13 cellular contexts compared by ENCODE assay signal in the genomic region with DNA sequence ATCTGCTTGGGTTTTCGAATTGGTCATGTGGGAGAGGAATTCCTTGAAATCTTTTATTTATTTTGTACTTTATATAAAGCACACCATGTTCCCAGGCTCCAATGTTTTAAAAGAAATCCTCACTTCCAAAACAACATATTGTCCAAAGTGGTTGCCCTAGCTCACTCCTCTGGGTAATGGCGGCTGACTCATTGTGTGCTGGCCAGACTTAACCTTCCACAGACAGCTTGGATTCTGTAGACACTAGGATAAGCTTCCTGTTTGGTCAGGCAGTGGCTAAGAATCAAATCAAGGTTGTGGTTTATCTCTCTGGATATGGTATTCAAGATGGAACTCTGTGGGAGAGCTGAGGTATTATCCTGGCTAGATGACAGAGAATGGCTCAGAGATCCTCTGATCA. TPM values are rescaled to one million over a fixed set of nuclear protein-coding genes. Genes with fewer than 3 reads are reported as not detected.
A peak's percentile ranks its signal among the peaks of the same experiment; 100 is the strongest.
DNase-seq lines count a peak whose midpoint lies in the region; ATAC-seq, FAIRE-seq and TF ChIP-seq lines count a peak whose summit lies in the region.
"Had no signal": no experiment of that assay in that cellular context is flagged by ENCODE, and none has a peak within 500 bp of the region (broad histone marks: within the 10 kb centered on the region; RNA-seq: fewer than 3 reads in every experiment).

No MANE protein-coding gene starts in this region.

- peaks cover 3% of the 10 kb centered on the region for H3K4me1 ChIP-seq in mesenchymal stem cell (ENCODE audit: control insufficient read depth, insufficient read depth, low read depth, low read length)

- no peak for FAIRE-seq in bronchial epithelial cell (lab: Jason Lieb, UNC)

- H3K4me3 ChIP-seq in AG04450 (ENCODE audit: low read depth, low read length) (no peak overlapping the region), LNCaP clone FGC (ENCODE audit: low read depth, low read length) (no peak overlapping the region), bronchial epithelial cell (ENCODE audit: low read depth, low read length) (no peak overlapping the region), mesenchymal stem cell (ENCODE audit: insufficient read depth in 1 of 2, low read depth in 1 of 2, low read length in 2 of 2) (no peak overlapping the region)

- H3K18ac ChIP-seq in mesenchymal stem cell (ENCODE audit: low read depth in 1 of 2, low read length in 2 of 2), result no peak overlapping the region

- H4K8ac ChIP-seq in mesenchymal stem cell (ENCODE audit: low read length), result no peak overlapping the region

- H3K9ac ChIP-seq in mesenchymal stem cell (ENCODE audit: low read length), result peak overlapping the region; percentile 63

- H2BK12ac ChIP-seq in mesenchymal stem cell (ENCODE audit: low read length in 2 of 2), result no peak overlapping the region

- peaks cover 41% of the 10 kb centered on the region for H3K27me3 Mint-ChIP-seq in activated T-helper 17 cell treated with anti-CD3 and anti-CD28 coated beads, Interleukin-2, amount 50 U/mL, for 72 hours

- 7% methylated on average over 1 of the region's 2 CpGs for WGBS in mesenchymal stem cell

- H3K36me3 Mint-ChIP-seq in activated T-helper 17 cell treated with anti-CD3 and anti-CD28 coated beads, Interleukin-2, amount 50 U/mL, for 72 hours (ENCODE audit: low read depth), result no peaks in the 10 kb centered on the region
- H3K36me3 Mint-ChIP-seq: CD8-positive, alpha-beta T cell; naive thymus-derived CD8-positive, alpha-beta T cell had no signal

- H2BK120ac ChIP-seq in mesenchymal stem cell (ENCODE audit: low read depth, low read length), result no peak overlapping the region

- no peak overlapping the region for H3K27ac Mint-ChIP-seq in activated T-helper 17 cell treated with anti-CD3 and anti-CD28 coated beads, Interleukin-2, amount 50 U/mL, for 72 hours
- H3K27ac Mint-ChIP-seq: CD8-positive, alpha-beta T cell; naive thymus-derived CD8-positive, alpha-beta T cell had no signal

- no peaks in the 10 kb centered on the region for H3K79me1 ChIP-seq in mesenchymal stem cell (replicated peaks; ENCODE audit: low read length, poor library complexity, severe bottlenecking)

- no peak for ATAC-seq in activated T-helper 17 cell treated with anti-CD3 and anti-CD28 coated beads, Interleukin-2, amount 50 U/mL, for 72 hours (replicated peaks)
- ATAC-seq in HG02840 (IDR thresholded peaks at IDR 0.05; ENCODE audit: low FRiP score, unreplicated experiment), result no peak
- ATAC-seq: CD8-positive, alpha-beta T cell; naive thymus-derived CD8-positive, alpha-beta T cell had no signal

- H3K4me3 Mint-ChIP-seq in activated T-helper 17 cell treated with anti-CD3 and anti-CD28 coated beads, Interleukin-2, amount 50 U/mL, for 72 hours, result no peak overlapping the region
- H3K4me3 Mint-ChIP-seq: CD8-positive, alpha-beta T cell; naive thymus-derived CD8-positive, alpha-beta T cell had no signal

- TF ChIP-seq CTCF in AG04450 (IDR thresholded peaks at IDR 0.05; ENCODE audit: low read depth, low read length) (no peak), LNCaP clone FGC (IDR thresholded peaks at IDR 0.05; ENCODE audit: control insufficient read depth, extremely low read depth, insufficient read depth) (no peak), bronchial epithelial cell (IDR thresholded peaks at IDR 0.05; ENCODE audit: insufficient read depth, low read length, severe bottlenecking) (no peak)

- H3K27ac ChIP-seq in AG04450 (ENCODE audit: low read depth, low read length) (no peak overlapping the region), mesenchymal stem cell (ENCODE audit: low read length, poor library complexity, severe bottlenecking) (peak overlapping the region; percentile 57), substantia nigra (ENCODE audit: low read depth, low read length, poor library complexity, severe bottlenecking) (no peak overlapping the region)

- H2BK5ac ChIP-seq in mesenchymal stem cell (ENCODE audit: low read depth, low read length, poor library complexity, severe bottlenecking), result no peak overlapping the region

- H3K14ac ChIP-seq in mesenchymal stem cell (ENCODE audit: low read length in 2 of 2), result no peak overlapping the region

- no peaks in the 10 kb centered on the region for H3K36me3 ChIP-seq in bronchial epithelial cell (ENCODE audit: control insufficient read depth, insufficient read depth, low read length)
- H3K36me3 ChIP-seq in mesenchymal stem cell (ENCODE audit: control insufficient read depth in 1 of 2, insufficient read depth in 2 of 2, low read depth in 1 of 2, low read length in 2 of 2), result no peaks in the 10 kb centered on the region

- DNase-seq in AG04450 (ENCODE audit: low read depth, low spot score) (peak; percentile 90), LNCaP clone FGC (ENCODE audit: low read depth) (peak; percentile 46), bronchial epithelial cell (ENCODE audit: low read depth) (peak; percentile 92), mesenchymal stem cell (peak; percentile 90), substantia nigra (lab: John Stamatoyannopoulos, UW) (no peak)
- no peak for DNase-seq in stimulated activated CD4-positive, alpha-beta T cell treated with anti-CD3 and anti-CD28 coated beads, Interleukin-1b, Interleukin-23, amount 100 ng/mL, for 48 hours
- DNase-seq: activated T-cell treated with anti-CD3 and anti-CD28 coated beads, Interleukin-2, amount 50 U/mL, for 1 hour; CD8-positive, alpha-beta T cell; naive thymus-derived CD8-positive, alpha-beta T cell; NCI-H1436; T-helper 1 cell had no signal

- no peak overlapping the region for H2AK5ac ChIP-seq in mesenchymal stem cell (ENCODE audit: low read length, severe bottlenecking)

- POLR2A ChIA-PET in AG04450 (lab: Yijun Ruan, JAX), result interaction anchor here (1.2 kb wide), 1 partner anchor 146 kb away, joined by 4 read pairs; a partner anchor contains a TSS

- H3K4me2 ChIP-seq in mesenchymal stem cell (ENCODE audit: low read length, poor library complexity, severe bottlenecking), result no peak overlapping the region

- no peaks in the 10 kb centered on the region for H3K9me3 Mint-ChIP-seq in activated T-helper 17 cell treated with anti-CD3 and anti-CD28 coated beads, Interleukin-2, amount 50 U/mL, for 72 hours
- H3K9me3 Mint-ChIP-seq: CD8-positive, alpha-beta T cell; naive thymus-derived CD8-positive, alpha-beta T cell had no signal

- no peak overlapping the region for H4K91ac ChIP-seq in mesenchymal stem cell (ENCODE audit: low read length)

- CTCF ChIA-PET in AG04450 (lab: Charles Lee), result interaction anchor here (0.6 to 2.4 kb wide), 3 partner anchors 8 to 42 kb away, joined by 3 to 9 read pairs (median 8); no protein-coding TSS in a partner anchor

- H3K4ac ChIP-seq in mesenchymal stem cell (ENCODE audit: low read depth in 1 of 2, low read length in 2 of 2), result no peak overlapping the region

- no peak overlapping the region for H2BK15ac ChIP-seq in mesenchymal stem cell (ENCODE audit: low read depth, poor library complexity, severe bottlenecking)

- no peak overlapping the region for H3K23ac ChIP-seq in mesenchymal stem cell (ENCODE audit: low read length in 2 of 2)

- no peaks in the 10 kb centered on the region for H3K4me1 Mint-ChIP-seq in activated T-helper 17 cell treated with anti-CD3 and anti-CD28 coated beads, Interleukin-2, amount 50 U/mL, for 72 hours
- H3K4me1 Mint-ChIP-seq: naive thymus-derived CD8-positive, alpha-beta T cell had no signal

- H3K9me3 ChIP-seq in AG04450 (ENCODE audit: control insufficient read depth, insufficient read depth, low read length) (peaks cover 5% of the 10 kb centered on the region; the same call in 1 of the 2 replicates), mesenchymal stem cell (ENCODE audit: control insufficient read depth, low read length) (no peaks in the 10 kb centered on the region)

- H2AFZ ChIP-seq in mesenchymal stem cell (ENCODE audit: low read depth, low read length), result no peak overlapping the region

- H3K27me3 ChIP-seq in AG04450 (ENCODE audit: control insufficient read depth, insufficient read depth, low read length), result no peaks in the 10 kb centered on the region
- H3K27me3 ChIP-seq in bronchial epithelial cell (ENCODE audit: control insufficient read depth, insufficient read depth, low read length), result no peaks in the 10 kb centered on the region
- H3K27me3 ChIP-seq in mesenchymal stem cell (ENCODE audit: control insufficient read depth in 1 of 2, insufficient read depth in 1 of 2, low read length in 2 of 2), result no peaks in the 10 kb centered on the region

RNA-seq across cellular contexts. Expression of a gene that starts 55.8 kb away (rescaled TPM):
- 11.4 and 19.6 TPM in 2 replicates for polyA plus RNA-seq in AG04450 (2011; rRNA removed)
- polyA minus RNA-seq in AG04450 (2011; rRNA and poly(A)+ RNA removed), result 3.3 and 7.3 TPM in 2 replicates
- total RNA-seq in bronchial epithelial cell, result 6.8 and 9.5 TPM in 2 replicates
- 19.2 TPM for polyA plus RNA-seq in mesenchymal stem cell (2013, experiment 1 of 2)
- 21.0 TPM for polyA plus RNA-seq in mesenchymal stem cell (2013, experiment 2 of 2)
- 10 to 100 TPM; 28.5 to 44.5 TPM for total RNA-seq in activated T-helper 17 cell treated with anti-CD3 and anti-CD28 coated beads, Interleukin-2, amount 50 U/mL, for 72 hours

Comparison
In these comparisons a context has a peak if more than half of its experiments do, and no peak if none do; other contexts are left out.
1. DNase-seq: peak in AG04450 (single experiment), LNCaP clone FGC (single experiment), bronchial epithelial cell (single experiment) and mesenchymal stem cell (single experiment); none in substantia nigra (0 of 49) and stimulated activated CD4-positive, alpha-beta T cell treated with anti-CD3 and anti-CD28 coated beads, Interleukin-1b, Interleukin-23, amount 100 ng/mL, for 48 hours (single experiment).